ENCODE assay signal across 8 cellular contexts in the genomic region with DNA sequence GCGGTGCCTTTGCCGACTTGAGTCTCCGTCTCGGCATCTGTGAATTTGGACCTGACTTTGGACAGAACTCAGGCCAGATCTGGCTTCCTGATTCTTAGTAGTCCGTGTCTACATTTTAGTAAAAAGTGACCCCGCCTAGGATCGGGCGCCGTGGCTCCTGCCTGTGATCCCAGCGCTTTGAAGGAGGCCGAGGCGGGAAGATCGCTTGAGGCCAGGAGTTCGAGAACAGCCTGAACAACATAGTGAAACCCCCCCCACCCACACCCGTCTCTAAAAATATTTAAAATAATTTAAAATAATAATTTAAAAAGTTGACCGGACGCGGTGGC. TPM values are rescaled to one million over a fixed set of nuclear protein-coding genes. Genes with fewer than 3 reads are reported as not detected.
DNase-seq lines count a peak whose midpoint lies in the region; ATAC-seq and TF ChIP-seq lines count a peak whose summit lies in the region.

No MANE protein-coding gene starts in this region.

- H3K4me1 ChIP-seq in liver (ENCODE audit: control insufficient read depth in 4 of 4, insufficient read depth in 4 of 4, low read length in 3 of 4), result peaks cover 3 to 8% (median 4%) of the 10 kb centered on the region in 4 donors
- peaks cover 0 to 37% (median 30%) of the 10 kb centered on the region in 4 donors for H3K4me1 ChIP-seq in tibial artery

- peak overlapping the region; percentile 86 for H3K27ac Mint-ChIP-seq in T-helper 2 cell treated with Interferon-gamma antibody and Interleukin-4, amounts not matched to agents 5 μg/mL and 100 μg/mL, for 36 hours

- H3K36me3 ChIP-seq in liver (ENCODE audit: control insufficient read depth in 4 of 4, insufficient read depth in 3 of 4, low read depth in 1 of 4, low read length in 3 of 4), result peaks cover 0 to 2% (median 0%) of the 10 kb centered on the region in 4 donors
- H3K36me3 ChIP-seq in tibial artery, result peaks cover 0 to 9% (median 3%) of the 10 kb centered on the region in 3 donors

- H3K27ac ChIP-seq in liver (ENCODE audit: low read depth in 1 of 2, low read length in 2 of 2), result peak overlapping the region; percentile 85 to 100
- peak overlapping the region; percentile 98 to 99 for H3K27ac ChIP-seq in tibial artery

- no peak for ATAC-seq in GM21723 (IDR thresholded peaks at IDR 0.05; ENCODE audit: unreplicated experiment)

- peak overlapping the region; percentile 68 to 76 for H3K9ac ChIP-seq in liver (ENCODE audit: low read depth in 1 of 2, low read length in 2 of 2)

- H3K4me3 Mint-ChIP-seq in T-helper 2 cell treated with Interferon-gamma antibody and Interleukin-4, amounts not matched to agents 5 μg/mL and 100 μg/mL, for 36 hours, result peak overlapping the region; percentile 80

- H3K9me3 ChIP-seq in liver (ENCODE audit: control insufficient read depth in 4 of 4, low read length in 3 of 4) (no peaks in the 10 kb centered on the region), tibial artery (no peaks in the 10 kb centered on the region)

- TF ChIP-seq CTCF in astrocyte of the spinal cord (IDR thresholded peaks at IDR 0.05; ENCODE audit: low read depth, low read length), result no peak
- TF ChIP-seq CTCF in liver (IDR thresholded peaks at IDR 0.05; ENCODE audit: low read depth, low read length, missing input control), result no peak
- TF ChIP-seq CTCF in tibial artery (IDR thresholded peaks at IDR 0.05), result no peak

- no peaks in the 10 kb centered on the region for H3K9me3 Mint-ChIP-seq in T-helper 2 cell treated with Interferon-gamma antibody and Interleukin-4, amounts not matched to agents 5 μg/mL and 100 μg/mL, for 36 hours

- peaks cover 7% of the 10 kb centered on the region for H3K36me3 Mint-ChIP-seq in T-helper 2 cell treated with Interferon-gamma antibody and Interleukin-4, amounts not matched to agents 5 μg/mL and 100 μg/mL, for 36 hours (ENCODE audit: low read depth)

- no peaks in the 10 kb centered on the region for H3K27me3 ChIP-seq in liver (ENCODE audit: control insufficient read depth in 4 of 4, insufficient read depth in 4 of 4, low read length in 3 of 4)
- peaks cover 0 to 22% of the 10 kb centered on the region in 2 donors for H3K27me3 ChIP-seq in tibial artery

- TF ChIP-seq RAD21 in liver (IDR thresholded peaks at IDR 0.05), result no peak

- in situ Hi-C loops in astrocyte of the spinal cord (cut with HindIII; ENCODE audit: low sequenced_read_pairs), result no loop called here

- intact Hi-C loops in tibial artery (cut with DNase I; ENCODE audit: low total_unique reads), result no loop called here

- peaks cover 7% of the 10 kb centered on the region for H3K4me1 Mint-ChIP-seq in T-helper 2 cell treated with Interferon-gamma antibody and Interleukin-4, amounts not matched to agents 5 μg/mL and 100 μg/mL, for 36 hours (ENCODE audit: low read depth)

- H3K4me3 ChIP-seq in astrocyte of the spinal cord (ENCODE audit: low read depth, low read length), result peak overlapping the region; percentile 50
- H3K4me3 ChIP-seq in liver (ENCODE audit: low read depth in 1 of 3, low read length in 3 of 3), result peak overlapping the region; percentile 44 to 57 (median 53)
- peak overlapping the region; percentile 94 to 96 for H3K4me3 ChIP-seq in tibial artery

- no peak for DNase-seq in T-helper 2 cell treated with Interferon-gamma antibody and Interleukin-4, amounts not matched to agents 5 μg/mL and 100 μg/mL, for 36 hours (ENCODE audit: low spot score)
- DNase-seq in T-helper 2 cell, result no peak
- no peak for DNase-seq in astrocyte of the spinal cord (ENCODE audit: low read depth, low spot score)
- DNase-seq in tibial artery, result no peak
- no peak for DNase-seq in GM19240 (ENCODE audit: insufficient read length, low spot score)
- DNase-seq in DMS114 treated with DMSO at 0.1 percent for 48 hours (lab: John Stamatoyannopoulos, UW; ENCODE audit: unreplicated experiment), result no peak

- WGBS in liver, result 31% methylated on average over 18 of the region's 18 CpGs

- H3K27me3 Mint-ChIP-seq in T-helper 2 cell treated with Interferon-gamma antibody and Interleukin-4, amounts not matched to agents 5 μg/mL and 100 μg/mL, for 36 hours (ENCODE audit: low read depth), result no peaks in the 10 kb centered on the region

TF ChIP-seq in liver, 16 proteins besides CTCF, POLR2A, EP300 and RAD21:
- TF ChIP-seq NR2F2 (IDR thresholded peaks at IDR 0.05) (no peak), FOXA1 (IDR thresholded peaks at IDR 0.05) (no peak), RXRA (IDR thresholded peaks at IDR 0.05) (no peak), HNF4A (conservative IDR thresholded peaks at IDR 0.05) (no peak), EGR1 (IDR thresholded peaks at IDR 0.05; ENCODE audit: low read depth in 2 of 2) (no peak), SP1 (IDR thresholded peaks at IDR 0.05) (no peak), TAF1 (conservative IDR thresholded peaks at IDR 0.05) (no peak), HNF4G (IDR thresholded peaks at IDR 0.05) (no peak), YY1 (IDR thresholded peaks at IDR 0.05) (no peak), FOXA2 (IDR thresholded peaks at IDR 0.05) (no peak), GABPA (IDR thresholded peaks at IDR 0.05 in 1 of 2, conservative IDR thresholded peaks at IDR 0.05 in 1 of 2) (no peak), JUND (IDR thresholded peaks at IDR 0.05) (no peak)
- TF ChIP-seq, protein P1, sequence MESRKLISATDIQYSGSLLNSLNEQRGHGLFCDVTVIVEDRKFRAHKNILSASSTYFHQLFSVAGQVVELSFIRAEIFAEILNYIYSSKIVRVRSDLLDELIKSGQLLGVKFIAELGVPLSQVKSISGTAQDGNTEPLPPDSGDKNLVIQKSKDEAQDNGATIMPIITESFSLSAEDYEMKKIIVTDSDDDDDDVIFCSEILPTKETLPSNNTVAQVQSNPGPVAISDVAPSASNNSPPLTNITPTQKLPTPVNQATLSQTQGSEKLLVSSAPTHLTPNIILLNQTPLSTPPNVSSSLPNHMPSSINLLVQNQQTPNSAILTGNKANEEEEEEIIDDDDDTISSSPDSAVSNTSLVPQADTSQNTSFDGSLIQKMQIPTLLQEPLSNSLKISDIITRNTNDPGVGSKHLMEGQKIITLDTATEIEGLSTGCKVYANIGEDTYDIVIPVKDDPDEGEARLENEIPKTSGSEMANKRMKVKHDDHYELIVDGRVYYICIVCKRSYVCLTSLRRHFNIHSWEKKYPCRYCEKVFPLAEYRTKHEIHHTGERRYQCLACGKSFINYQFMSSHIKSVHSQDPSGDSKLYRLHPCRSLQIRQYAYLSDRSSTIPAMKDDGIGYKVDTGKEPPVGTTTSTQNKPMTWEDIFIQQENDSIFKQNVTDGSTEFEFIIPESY (IDR thresholded peaks at IDR 0.05), result no peak
- TF ChIP-seq, protein P2, sequence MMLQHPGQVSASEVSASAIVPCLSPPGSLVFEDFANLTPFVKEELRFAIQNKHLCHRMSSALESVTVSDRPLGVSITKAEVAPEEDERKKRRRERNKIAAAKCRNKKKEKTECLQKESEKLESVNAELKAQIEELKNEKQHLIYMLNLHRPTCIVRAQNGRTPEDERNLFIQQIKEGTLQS (IDR thresholded peaks at IDR 0.05), result no peak
- TF ChIP-seq, protein P3, sequence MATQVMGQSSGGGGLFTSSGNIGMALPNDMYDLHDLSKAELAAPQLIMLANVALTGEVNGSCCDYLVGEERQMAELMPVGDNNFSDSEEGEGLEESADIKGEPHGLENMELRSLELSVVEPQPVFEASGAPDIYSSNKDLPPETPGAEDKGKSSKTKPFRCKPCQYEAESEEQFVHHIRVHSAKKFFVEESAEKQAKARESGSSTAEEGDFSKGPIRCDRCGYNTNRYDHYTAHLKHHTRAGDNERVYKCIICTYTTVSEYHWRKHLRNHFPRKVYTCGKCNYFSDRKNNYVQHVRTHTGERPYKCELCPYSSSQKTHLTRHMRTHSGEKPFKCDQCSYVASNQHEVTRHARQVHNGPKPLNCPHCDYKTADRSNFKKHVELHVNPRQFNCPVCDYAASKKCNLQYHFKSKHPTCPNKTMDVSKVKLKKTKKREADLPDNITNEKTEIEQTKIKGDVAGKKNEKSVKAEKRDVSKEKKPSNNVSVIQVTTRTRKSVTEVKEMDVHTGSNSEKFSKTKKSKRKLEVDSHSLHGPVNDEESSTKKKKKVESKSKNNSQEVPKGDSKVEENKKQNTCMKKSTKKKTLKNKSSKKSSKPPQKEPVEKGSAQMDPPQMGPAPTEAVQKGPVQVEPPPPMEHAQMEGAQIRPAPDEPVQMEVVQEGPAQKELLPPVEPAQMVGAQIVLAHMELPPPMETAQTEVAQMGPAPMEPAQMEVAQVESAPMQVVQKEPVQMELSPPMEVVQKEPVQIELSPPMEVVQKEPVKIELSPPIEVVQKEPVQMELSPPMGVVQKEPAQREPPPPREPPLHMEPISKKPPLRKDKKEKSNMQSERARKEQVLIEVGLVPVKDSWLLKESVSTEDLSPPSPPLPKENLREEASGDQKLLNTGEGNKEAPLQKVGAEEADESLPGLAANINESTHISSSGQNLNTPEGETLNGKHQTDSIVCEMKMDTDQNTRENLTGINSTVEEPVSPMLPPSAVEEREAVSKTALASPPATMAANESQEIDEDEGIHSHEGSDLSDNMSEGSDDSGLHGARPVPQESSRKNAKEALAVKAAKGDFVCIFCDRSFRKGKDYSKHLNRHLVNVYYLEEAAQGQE (IDR thresholded peaks at IDR 0.05), result no peak
- TF ChIP-seq, protein P4, sequence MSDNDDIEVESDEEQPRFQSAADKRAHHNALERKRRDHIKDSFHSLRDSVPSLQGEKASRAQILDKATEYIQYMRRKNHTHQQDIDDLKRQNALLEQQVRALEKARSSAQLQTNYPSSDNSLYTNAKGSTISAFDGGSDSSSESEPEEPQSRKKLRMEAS (IDR thresholded peaks at IDR 0.05), result no peak

RNA-seq across cellular contexts. Expression of a gene that starts 0.8 kb away (rescaled TPM):
- 100 to 1,000 TPM in 1 of 2 donors, 10 to 100 TPM in 1; 10.9 to 119 TPM for total RNA-seq in liver
- polyA plus RNA-seq in liver, result 10 to 100 TPM in 1 of 2 donors, 1 to 10 TPM in 1; 5.2 to 14.6 TPM

RNA-seq across cellular contexts. Expression of a gene that starts 48.0 kb away (rescaled TPM):
- 10 to 100 TPM; 23.8 to 37.4 TPM for total RNA-seq in liver
- 100 to 1,000 TPM; 127 to 862 TPM for polyA plus RNA-seq in liver
